ENCODE assay signal across 1 cellular context in the genomic region with DNA sequence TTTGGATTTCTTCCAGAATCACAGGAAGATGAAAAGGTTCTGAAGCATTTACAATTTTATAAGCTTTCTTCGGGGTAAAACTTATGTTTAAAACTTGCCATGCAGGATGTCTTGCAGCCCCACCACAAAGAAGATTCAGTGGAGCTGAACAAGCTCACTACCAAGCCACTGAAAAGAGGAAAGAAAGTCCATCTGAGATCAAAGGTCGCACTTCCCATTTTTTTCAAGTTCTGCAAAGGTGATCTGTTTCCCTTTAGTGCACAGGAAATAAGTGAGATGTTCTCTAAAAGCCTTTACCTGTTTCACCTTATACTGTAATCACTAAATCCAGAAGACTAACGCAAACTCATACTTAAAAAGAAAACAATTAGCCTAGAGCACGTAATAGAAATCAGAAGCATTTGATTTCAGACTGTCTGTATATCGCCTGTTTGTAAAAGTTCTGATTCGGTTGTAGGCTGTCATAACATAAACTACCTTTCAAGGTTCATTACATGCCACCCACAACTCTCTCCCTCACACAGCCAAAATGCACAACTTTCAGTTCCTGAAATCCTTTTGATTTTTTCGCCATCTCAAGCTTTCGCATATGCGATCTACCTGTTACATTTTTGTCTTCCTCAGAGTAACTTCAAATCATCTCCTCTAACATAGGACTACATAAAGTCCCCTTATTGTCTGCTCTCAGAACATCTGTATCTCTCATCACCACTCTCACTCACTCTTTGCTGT.
TF ChIP-seq lines count a peak whose summit lies in the region.

No MANE protein-coding gene starts in this region.

TF ChIP-seq in K562, 482 proteins besides CTCF, POLR2A, EP300 and RAD21 (continued from another document):
- TF ChIP-seq, protein P1, sequence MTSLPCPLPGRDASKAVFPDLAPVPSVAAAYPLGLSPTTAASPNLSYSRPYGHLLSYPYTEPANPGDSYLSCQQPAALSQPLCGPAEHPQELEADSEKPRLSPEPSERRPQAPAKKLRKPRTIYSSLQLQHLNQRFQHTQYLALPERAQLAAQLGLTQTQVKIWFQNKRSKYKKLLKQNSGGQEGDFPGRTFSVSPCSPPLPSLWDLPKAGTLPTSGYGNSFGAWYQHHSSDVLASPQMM (CRISPR knock-in tag; IDR thresholded peaks at IDR 0.05), result no peak
- TF ChIP-seq, protein P2, sequence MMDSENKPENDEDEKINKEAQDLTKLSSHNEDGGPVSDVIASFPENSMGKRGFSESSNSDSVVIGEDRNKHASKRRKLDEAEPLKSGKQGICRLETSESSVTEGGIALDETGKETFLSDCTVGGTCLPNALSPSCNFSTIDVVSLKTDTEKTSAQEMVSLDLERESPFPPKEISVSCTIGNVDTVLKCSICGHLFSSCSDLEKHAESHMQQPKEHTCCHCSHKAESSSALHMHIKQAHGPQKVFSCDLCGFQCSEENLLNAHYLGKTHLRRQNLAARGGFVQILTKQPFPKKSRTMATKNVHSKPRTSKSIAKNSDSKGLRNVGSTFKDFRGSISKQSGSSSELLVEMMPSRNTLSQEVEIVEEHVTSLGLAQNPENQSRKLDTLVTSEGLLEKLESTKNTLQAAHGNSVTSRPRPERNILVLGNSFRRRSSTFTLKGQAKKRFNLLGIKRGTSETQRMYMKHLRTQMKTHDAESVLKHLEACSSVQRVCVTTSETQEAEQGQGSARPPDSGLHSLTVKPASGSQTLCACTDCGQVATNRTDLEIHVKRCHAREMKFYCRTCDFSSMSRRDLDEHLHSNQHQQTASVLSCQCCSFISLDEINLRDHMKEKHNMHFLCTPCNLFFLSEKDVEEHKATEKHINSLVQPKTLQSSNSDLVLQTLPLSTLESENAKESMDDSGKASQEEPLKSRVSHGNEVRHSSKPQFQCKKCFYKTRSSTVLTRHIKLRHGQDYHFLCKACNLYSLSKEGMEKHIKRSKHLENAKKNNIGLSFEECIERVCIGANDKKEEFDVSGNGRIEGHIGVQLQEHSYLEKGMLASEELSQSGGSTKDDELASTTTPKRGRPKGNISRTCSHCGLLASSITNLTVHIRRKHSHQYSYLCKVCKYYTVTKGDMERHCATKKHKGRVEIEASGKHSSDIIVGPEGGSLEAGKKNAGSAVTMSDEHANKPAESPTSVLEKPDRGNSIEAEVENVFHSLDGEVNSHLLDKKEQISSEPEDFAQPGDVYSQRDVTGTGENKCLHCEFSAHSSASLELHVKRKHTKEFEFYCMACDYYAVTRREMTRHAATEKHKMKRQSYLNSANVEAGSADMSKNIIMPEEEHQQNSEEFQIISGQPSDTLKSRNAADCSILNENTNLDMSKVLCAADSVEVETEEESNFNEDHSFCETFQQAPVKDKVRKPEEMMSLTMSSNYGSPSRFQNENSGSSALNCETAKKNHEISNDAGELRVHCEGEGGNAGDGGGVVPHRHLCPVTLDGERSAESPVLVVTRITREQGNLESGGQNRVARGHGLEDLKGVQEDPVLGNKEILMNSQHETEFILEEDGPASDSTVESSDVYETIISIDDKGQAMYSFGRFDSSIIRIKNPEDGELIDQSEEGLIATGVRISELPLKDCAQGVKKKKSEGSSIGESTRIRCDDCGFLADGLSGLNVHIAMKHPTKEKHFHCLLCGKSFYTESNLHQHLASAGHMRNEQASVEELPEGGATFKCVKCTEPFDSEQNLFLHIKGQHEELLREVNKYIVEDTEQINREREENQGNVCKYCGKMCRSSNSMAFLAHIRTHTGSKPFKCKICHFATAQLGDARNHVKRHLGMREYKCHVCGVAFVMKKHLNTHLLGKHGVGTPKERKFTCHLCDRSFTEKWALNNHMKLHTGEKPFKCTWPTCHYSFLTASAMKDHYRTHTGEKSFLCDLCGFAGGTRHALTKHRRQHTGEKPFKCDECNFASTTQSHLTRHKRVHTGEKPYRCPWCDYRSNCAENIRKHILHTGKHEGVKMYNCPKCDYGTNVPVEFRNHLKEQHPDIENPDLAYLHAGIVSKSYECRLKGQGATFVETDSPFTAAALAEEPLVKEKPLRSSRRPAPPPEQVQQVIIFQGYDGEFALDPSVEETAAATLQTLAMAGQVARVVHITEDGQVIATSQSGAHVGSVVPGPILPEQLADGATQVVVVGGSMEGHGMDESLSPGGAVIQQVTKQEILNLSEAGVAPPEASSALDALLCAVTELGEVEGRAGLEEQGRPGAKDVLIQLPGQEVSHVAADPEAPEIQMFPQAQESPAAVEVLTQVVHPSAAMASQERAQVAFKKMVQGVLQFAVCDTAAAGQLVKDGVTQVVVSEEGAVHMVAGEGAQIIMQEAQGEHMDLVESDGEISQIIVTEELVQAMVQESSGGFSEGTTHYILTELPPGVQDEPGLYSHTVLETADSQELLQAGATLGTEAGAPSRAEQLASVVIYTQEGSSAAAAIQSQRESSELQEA (IDR thresholded peaks at IDR 0.05; ENCODE audit: low read depth), result no peak
- TF ChIP-seq CREBBP (IDR thresholded peaks at IDR 0.05; ENCODE audit: low read depth, low read length) (no peak), NR2C2 (CRISPR knock-in tag; IDR thresholded peaks at IDR 0.05) (no peak), NR2C2 (tag; IDR thresholded peaks at IDR 0.05) (peak; percentile 33; the same call in 1 of the 2 replicates), SRSF1 (IDR thresholded peaks at IDR 0.05; ENCODE audit: low read depth, low read length) (no peak), NR2C1 (IDR thresholded peaks at IDR 0.05) (peak; percentile 44; the same call in 1 of the 2 replicates), NR2C1 (tag; IDR thresholded peaks at IDR 0.05) (no peak), NFE2L1 (tag; IDR thresholded peaks at IDR 0.05; ENCODE audit: borderline replicate concordance, low read depth) (no peak), SPI1 (IDR thresholded peaks at IDR 0.05; ENCODE audit: borderline replicate concordance, low read depth, low read length) (peak; percentile 94), NELFE (IDR thresholded peaks at IDR 0.05; ENCODE audit: insufficient read depth, insufficient read length) (no peak), ZNF384 (IDR thresholded peaks at IDR 0.05; ENCODE audit: low read depth, low read length) (0 out of 2 replicates have a peak, but pooled peaks have one; percentile 11), DPF2 (IDR thresholded peaks at IDR 0.05) (no peak)
- TF ChIP-seq, protein P3, sequence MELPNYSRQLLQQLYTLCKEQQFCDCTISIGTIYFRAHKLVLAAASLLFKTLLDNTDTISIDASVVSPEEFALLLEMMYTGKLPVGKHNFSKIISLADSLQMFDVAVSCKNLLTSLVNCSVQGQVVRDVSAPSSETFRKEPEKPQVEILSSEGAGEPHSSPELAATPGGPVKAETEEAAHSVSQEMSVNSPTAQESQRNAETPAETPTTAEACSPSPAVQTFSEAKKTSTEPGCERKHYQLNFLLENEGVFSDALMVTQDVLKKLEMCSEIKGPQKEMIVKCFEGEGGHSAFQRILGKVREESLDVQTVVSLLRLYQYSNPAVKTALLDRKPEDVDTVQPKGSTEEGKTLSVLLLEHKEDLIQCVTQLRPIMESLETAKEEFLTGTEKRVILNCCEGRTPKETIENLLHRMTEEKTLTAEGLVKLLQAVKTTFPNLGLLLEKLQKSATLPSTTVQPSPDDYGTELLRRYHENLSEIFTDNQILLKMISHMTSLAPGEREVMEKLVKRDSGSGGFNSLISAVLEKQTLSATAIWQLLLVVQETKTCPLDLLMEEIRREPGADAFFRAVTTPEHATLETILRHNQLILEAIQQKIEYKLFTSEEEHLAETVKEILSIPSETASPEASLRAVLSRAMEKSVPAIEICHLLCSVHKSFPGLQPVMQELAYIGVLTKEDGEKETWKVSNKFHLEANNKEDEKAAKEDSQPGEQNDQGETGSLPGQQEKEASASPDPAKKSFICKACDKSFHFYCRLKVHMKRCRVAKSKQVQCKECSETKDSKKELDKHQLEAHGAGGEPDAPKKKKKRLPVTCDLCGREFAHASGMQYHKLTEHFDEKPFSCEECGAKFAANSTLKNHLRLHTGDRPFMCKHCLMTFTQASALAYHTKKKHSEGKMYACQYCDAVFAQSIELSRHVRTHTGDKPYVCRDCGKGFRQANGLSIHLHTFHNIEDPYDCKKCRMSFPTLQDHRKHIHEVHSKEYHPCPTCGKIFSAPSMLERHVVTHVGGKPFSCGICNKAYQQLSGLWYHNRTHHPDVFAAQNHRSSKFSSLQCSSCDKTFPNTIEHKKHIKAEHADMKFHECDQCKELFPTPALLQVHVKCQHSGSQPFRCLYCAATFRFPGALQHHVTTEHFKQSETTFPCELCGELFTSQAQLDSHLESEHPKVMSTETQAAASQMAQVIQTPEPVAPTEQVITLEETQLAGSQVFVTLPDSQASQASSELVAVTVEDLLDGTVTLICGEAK (IDR thresholded peaks at IDR 0.05), result no peak
- TF ChIP-seq, protein P3 (CRISPR knock-in tag; IDR thresholded peaks at IDR 0.05), result no peak
